ENCODE assay signal across 19 cellular contexts in the genomic region with DNA sequence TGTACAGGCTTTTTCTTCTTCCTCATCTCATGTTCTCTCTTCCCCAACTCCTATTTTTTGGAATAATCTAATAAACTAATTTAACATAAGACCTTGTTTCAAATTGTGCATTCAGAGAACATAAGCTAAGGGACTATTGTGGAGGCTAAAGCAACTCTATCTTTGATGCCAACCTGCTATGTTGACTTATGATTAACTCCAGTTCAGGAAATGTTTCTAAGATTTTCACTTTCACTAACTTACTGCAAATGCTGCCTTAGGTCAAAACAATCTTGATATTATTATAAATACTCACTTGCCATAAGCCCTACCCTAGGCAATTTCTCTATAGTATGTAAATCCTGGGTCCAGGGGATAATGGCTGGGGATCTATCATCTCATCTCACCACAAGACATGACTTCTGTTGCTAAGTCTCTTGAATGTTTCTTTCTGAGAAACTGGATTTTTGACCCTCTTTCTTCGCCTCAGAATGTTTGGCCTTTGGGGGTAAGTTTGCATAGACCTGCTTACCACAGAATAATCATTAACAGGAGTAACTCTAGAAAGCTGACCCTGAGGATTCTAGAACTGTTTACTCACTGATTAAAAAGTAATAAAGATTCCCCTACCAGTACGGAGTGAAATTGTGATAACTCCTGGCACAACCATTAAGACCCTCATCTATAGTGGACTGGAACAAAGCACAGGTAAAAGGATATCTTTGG.
DNase-seq lines count a peak whose midpoint lies in the region; ATAC-seq and TF ChIP-seq lines count a peak whose summit lies in the region.
"Had no signal": no experiment of that assay in that cellular context is flagged by ENCODE, and none has a peak within 500 bp of the region (broad histone marks: within the 10 kb centered on the region; RNA-seq: fewer than 3 reads in every experiment).

No MANE protein-coding gene starts in this region.

- TF ChIP-seq POLR2A in upper lobe of left lung (IDR thresholded peaks at IDR 0.05) = no peak

- DNase-seq in AG20443 (ENCODE audit: low spot score) (no peak), WERI-Rb-1 (no peak), caudate nucleus (lab: John Stamatoyannopoulos, UW) (no peak), upper lobe of left lung (no peak)
- DNase-seq: activated CD4-positive, alpha-beta T cell treated with anti-CD3 and anti-CD28 coated beads for 4 hours; activated naive CD4-positive, alpha-beta T cell treated with anti-CD3 and anti-CD28 coated beads, Interleukin-2, amount 10 ng/mL, durations not matched to agents 7 days and 5 days; dermis blood vessel endothelial cell; DMS79 treated with DMSO at 0.1 percent for 48 hours; head of caudate nucleus; mucosa of descending colon; NCI-H446; SHP77 treated with DMSO at 0.1 percent for 48 hours; stimulated activated CD4-positive, alpha-beta T cell treated with anti-CD3 and anti-CD28 coated beads, Interleukin-2, amount 100 ng/mL, for 24 hours had no signal

- H3K4me3 ChIP-seq in WERI-Rb-1 (ENCODE audit: low read depth, low read length) (no peak overlapping the region), upper lobe of left lung (no peak overlapping the region)
- H3K4me3 ChIP-seq: BLaER1, mucosa of descending colon, right atrium auricular region had no signal

- H3K9me3 ChIP-seq in WERI-Rb-1 (ENCODE audit: severe bottlenecking) (peaks cover 5% of the 10 kb centered on the region), upper lobe of left lung (peaks cover 0 to 4% (median 2%) of the 10 kb centered on the region in 4 donors)
- H3K9me3 ChIP-seq: BLaER1, mucosa of descending colon, right atrium auricular region had no signal

- H3K27ac ChIP-seq in WERI-Rb-1 (no peak overlapping the region), caudate nucleus (ENCODE audit: low read depth, low read length) (no peak overlapping the region), upper lobe of left lung (no peak overlapping the region)
- H3K27ac ChIP-seq: BLaER1, right atrium auricular region had no signal

- H3K27me3 ChIP-seq in WERI-Rb-1 (ENCODE audit: insufficient read depth, low read depth, severe bottlenecking) (no peaks in the 10 kb centered on the region), upper lobe of left lung (no peaks in the 10 kb centered on the region)
- H3K27me3 ChIP-seq: BLaER1, right atrium auricular region had no signal

- no peak for TF ChIP-seq CTCF in WERI-Rb-1 (IDR thresholded peaks at IDR 0.05; ENCODE audit: low read depth, low read length)
- no peak for TF ChIP-seq CTCF in upper lobe of left lung (IDR thresholded peaks at IDR 0.05)

- no peak for TF ChIP-seq EP300 in upper lobe of left lung (IDR thresholded peaks at IDR 0.05)

- no peaks in the 10 kb centered on the region for H3K36me3 ChIP-seq in WERI-Rb-1
- no peaks in the 10 kb centered on the region for H3K36me3 ChIP-seq in upper lobe of left lung
- H3K36me3 ChIP-seq: BLaER1, right atrium auricular region had no signal

- 53 to 62% methylated on average over 2 of the region's 2 CpGs for WGBS in upper lobe of left lung, 2 donors

- ATAC-seq in GM19395 (IDR thresholded peaks at IDR 0.05; ENCODE audit: unreplicated experiment) = peak; percentile 59
- peak; percentile 73 for ATAC-seq in HG02798 (IDR thresholded peaks at IDR 0.05; ENCODE audit: poor library complexity, unreplicated experiment)
- ATAC-seq in HG03571 (IDR thresholded peaks at IDR 0.05; ENCODE audit: unreplicated experiment) = peak; percentile 81
- ATAC-seq in upper lobe of left lung (ENCODE audit: low FRiP score in 2 of 2) = no peak
- ATAC-seq: esophagus mucosa, mucosa of descending colon had no signal

- H3K4me1 ChIP-seq in upper lobe of left lung = no peaks in the 10 kb centered on the region
- H3K4me1 ChIP-seq: BLaER1, right atrium auricular region had no signal

Comparison
In these comparisons a context has a peak if more than half of its experiments do, and no peak if none do; other contexts are left out.
1. ATAC-seq: peak in GM19395 (single experiment), HG02798 (single experiment) and HG03571 (single experiment); none in upper lobe of left lung (0 of 2).